In genomic region chr20:47286681-47287080, GRCh38 we compare ENCODE assay signal across 1 cellular context.
TF ChIP-seq lines count a peak whose summit lies in the region.

No MANE protein-coding gene starts in this region.

TF ChIP-seq in GM23338, 12 proteins besides CTCF, POLR2A, EP300 and RAD21:
- TF ChIP-seq REST (IDR thresholded peaks at IDR 0.05; ENCODE audit: unreplicated experiment), result no peak
- no peak for TF ChIP-seq EZH2phosphoT487 (IDR thresholded peaks at IDR 0.05; ENCODE audit: unreplicated experiment)
- no peak for TF ChIP-seq ZNF462 (CRISPR knock-in tag; IDR thresholded peaks at IDR 0.05)
- no peak for TF ChIP-seq STAT1 (IDR thresholded peaks at IDR 0.05; ENCODE audit: unreplicated experiment)
- TF ChIP-seq EZH2 (IDR thresholded peaks at IDR 0.05; ENCODE audit: low read depth, unreplicated experiment), result no peak
- no peak for TF ChIP-seq ZNF114 (CRISPR knock-in tag; IDR thresholded peaks at IDR 0.05)
- TF ChIP-seq ETS1 (IDR thresholded peaks at IDR 0.05), result no peak
- no peak for TF ChIP-seq POLR2AphosphoS5 (IDR thresholded peaks at IDR 0.05; ENCODE audit: low read depth)
- no peak for TF ChIP-seq ZNF331 (CRISPR knock-in tag; IDR thresholded peaks at IDR 0.05; ENCODE audit: low read depth)
- no peak for TF ChIP-seq CREB1 (CRISPR knock-in tag; IDR thresholded peaks at IDR 0.05; ENCODE audit: low read depth)
- no peak for TF ChIP-seq JUNB (IDR thresholded peaks at IDR 0.05; ENCODE audit: unreplicated experiment)
- TF ChIP-seq NANOG (IDR thresholded peaks at IDR 0.05; ENCODE audit: borderline replicate concordance), result no peak
